Comparison of ENCODE assay signal across 1 cellular context in the genomic region with DNA sequence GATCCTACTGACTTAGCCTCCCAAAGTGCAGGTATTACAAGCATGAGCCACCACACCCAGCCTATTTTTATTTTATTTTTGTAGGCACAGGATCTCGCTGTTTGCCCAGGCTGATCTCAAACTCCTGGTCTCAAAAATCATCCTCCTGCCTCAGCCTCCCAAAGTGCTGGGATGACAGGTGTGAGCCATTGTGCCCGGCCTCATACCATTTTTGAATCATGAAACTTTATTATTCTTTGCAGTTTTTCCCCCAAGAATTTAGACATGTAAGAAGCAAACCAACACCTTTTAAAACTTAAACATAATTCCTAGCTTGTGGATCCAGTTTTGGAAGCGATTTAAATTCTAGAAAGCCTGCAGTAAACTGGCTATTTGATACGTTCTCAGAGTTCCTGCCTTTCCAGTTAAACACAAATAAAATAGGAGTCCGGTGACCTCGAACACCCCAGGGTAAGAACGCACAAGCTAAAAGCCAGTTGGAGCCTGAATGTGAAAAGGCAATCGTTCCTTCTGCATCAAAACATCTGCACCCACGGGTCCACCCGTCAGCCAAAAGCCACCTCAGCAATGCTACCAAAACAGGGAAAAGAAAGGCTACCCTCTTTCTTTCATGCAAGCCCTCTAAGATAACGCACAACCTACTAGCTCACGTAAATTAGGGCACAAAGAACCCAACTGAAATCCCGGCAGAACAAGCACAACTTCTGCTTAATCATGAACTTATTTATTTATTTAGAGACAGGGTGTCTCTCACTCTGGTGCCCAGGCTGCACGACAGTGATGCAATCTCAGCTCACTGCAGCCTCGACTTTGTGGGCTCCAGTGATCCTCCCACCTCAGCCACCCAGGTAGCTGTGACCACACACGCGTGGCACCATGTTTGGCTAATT.
TF ChIP-seq lines count a peak whose summit lies in the region.

No MANE protein-coding gene starts in this region.

TF ChIP-seq in A549, 52 proteins besides CTCF, POLR2A, EP300 and RAD21:
- TF ChIP-seq CEBPB (IDR thresholded peaks at IDR 0.05): peak in 1 of 2 experiments; percentile 51; a peak in 3 of 4 replicates
